In the genomic region with DNA sequence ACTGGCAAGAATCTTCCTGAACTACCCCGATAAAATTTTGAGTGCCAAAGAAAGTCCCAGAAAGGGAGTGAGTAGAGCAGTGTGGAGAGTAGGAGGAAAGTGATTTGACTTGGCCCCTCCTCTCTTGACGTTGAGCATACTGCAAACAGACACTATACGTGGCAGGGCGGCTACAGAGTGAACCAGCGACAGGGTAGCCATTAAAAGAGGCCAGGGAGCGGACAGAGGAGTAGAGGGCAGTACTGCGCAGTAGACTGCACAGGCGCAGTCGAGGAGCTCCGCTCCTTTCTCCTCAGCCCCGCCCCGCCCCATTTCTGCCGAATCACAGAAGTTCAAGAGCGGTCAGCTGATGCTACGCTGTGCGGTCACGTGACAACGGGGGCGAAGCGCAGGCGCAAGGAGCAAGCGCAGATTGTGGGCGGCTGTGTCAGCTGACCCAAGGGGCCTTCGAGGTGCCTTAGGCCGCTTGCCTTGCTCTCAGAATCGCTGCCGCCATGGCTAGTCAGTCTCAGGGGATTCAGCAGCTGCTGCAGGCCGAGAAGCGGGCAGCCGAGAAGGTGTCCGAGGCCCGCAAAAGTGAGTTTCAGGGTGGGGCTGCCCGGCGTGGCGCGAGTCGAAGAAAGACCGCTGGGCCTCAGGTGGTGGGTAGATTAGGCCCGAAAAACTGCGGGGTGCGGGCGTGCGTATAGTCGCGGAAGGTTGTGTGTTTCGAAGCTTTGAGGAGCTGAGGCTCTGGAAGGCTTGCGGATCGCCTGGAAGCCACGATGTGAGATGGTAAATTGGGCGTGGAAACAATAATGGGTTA, we compare ENCODE assay signal across 7 cellular contexts.
DNase-seq lines count a peak whose midpoint lies in the region; ATAC-seq lines count a peak whose summit lies in the region.

A gene with protein sequence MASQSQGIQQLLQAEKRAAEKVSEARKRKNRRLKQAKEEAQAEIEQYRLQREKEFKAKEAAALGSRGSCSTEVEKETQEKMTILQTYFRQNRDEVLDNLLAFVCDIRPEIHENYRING (plus strand): TSS at position 425 of the 805 bp plus-strand sequence. CDS start 70 bp downstream, at position 495.

- peak; percentile 83 for ATAC-seq in GM18508 (IDR thresholded peaks at IDR 0.05; ENCODE audit: insufficient read depth, unreplicated experiment)
- ATAC-seq in HG03025 (IDR thresholded peaks at IDR 0.05; ENCODE audit: low FRiP score, unreplicated experiment), result peak; percentile 92

- DNase-seq in NCI-H2081 (lab: John Stamatoyannopoulos, UW) (peak; percentile 98), T1000 (lab: John Stamatoyannopoulos, UW) (peak; percentile 94), astrocyte of the hippocampus (ENCODE audit: low read depth, low spot score) (peak; percentile 100), hippocampal formation (lab: John Stamatoyannopoulos, UW) (peak; percentile 95 to 96), retina (peak; percentile 95)

Comparison
In these comparisons a context has a peak if more than half of its experiments do, and no peak if none do; other contexts are left out.
1. Peak in every context shown above with its lines: DNase-seq and ATAC-seq.